9 cellular contexts compared by ENCODE assay signal in genomic region chr11:61575886-61576516, GRCh38. TPM values are rescaled to one million over a fixed set of nuclear protein-coding genes. Genes with fewer than 3 reads are reported as not detected.
"Had no signal": no experiment of that assay in that cellular context is flagged by ENCODE, and none has a peak within 500 bp of the region (broad histone marks: within the 10 kb centered on the region; RNA-seq: fewer than 3 reads in every experiment).

No MANE protein-coding gene starts in this region.

- H3K4me3 ChIP-seq: left lung, pancreas, skin epidermis, transverse colon had no signal

- H3K36me3 Mint-ChIP-seq: activated naive CD4-positive, alpha-beta T cell treated with anti-CD3 and anti-CD28 coated beads, Interleukin-2, amount 10 ng/mL, durations not matched to agents 7 days and 5 days had no signal

- H3K27ac ChIP-seq: foreskin keratinocyte, left lung, pancreas, skin epidermis, transverse colon had no signal

- H3K36me3 ChIP-seq: left lung, pancreas, transverse colon had no signal

- ATAC-seq: foreskin keratinocyte, left lung, T-helper 17 cell had no signal

- H3K4me1 ChIP-seq: foreskin keratinocyte had no signal

- H3K9me3 ChIP-seq: left lung, pancreas, transverse colon had no signal

- H3K4me3 Mint-ChIP-seq: activated naive CD4-positive, alpha-beta T cell treated with anti-CD3 and anti-CD28 coated beads, Interleukin-2, amount 10 ng/mL, durations not matched to agents 7 days and 5 days; nephron progenitor cell; T-helper 17 cell had no signal

- H3K27ac Mint-ChIP-seq: activated naive CD4-positive, alpha-beta T cell treated with anti-CD3 and anti-CD28 coated beads, Interleukin-2, amount 10 ng/mL, durations not matched to agents 7 days and 5 days; activated T-helper 2 cell treated with anti-CD3 and anti-CD28 coated beads, Interferon-gamma antibody, Interleukin-2, Interleukin-4, amounts not matched to agents 10 μg/mL and 5 μg/mL and 100 μg/mL, durations not matched to agents 14 hours and 24 hours and 36 hours; nephron progenitor cell; T-helper 17 cell had no signal

- DNase-seq: activated naive CD4-positive, alpha-beta T cell treated with anti-CD3 and anti-CD28 coated beads, Interleukin-2, amount 10 ng/mL, durations not matched to agents 7 days and 5 days; foreskin keratinocyte; left lung; nephron progenitor cell; T-helper 17 cell; transverse colon had no signal

- H3K9me3 Mint-ChIP-seq: activated naive CD4-positive, alpha-beta T cell treated with anti-CD3 and anti-CD28 coated beads, Interleukin-2, amount 10 ng/mL, durations not matched to agents 7 days and 5 days; activated T-helper 2 cell treated with anti-CD3 and anti-CD28 coated beads, Interferon-gamma antibody, Interleukin-2, Interleukin-4, amounts not matched to agents 10 μg/mL and 5 μg/mL and 100 μg/mL, durations not matched to agents 14 hours and 24 hours and 36 hours; nephron progenitor cell had no signal

- H3K27me3 ChIP-seq: pancreas had no signal

RNA-seq across cellular contexts. Expression of gene SYT7, which starts 4.9 kb away (rescaled TPM):
- total RNA-seq: T-helper 17 cell had no signal
